In genomic region chr11:57301711-57302423, GRCh38 we compare ENCODE assay signal across 3 cellular contexts.
TF ChIP-seq lines count a peak whose summit lies in the region.

No MANE protein-coding gene starts in this region.

TF ChIP-seq in SK-N-SH, 30 proteins besides CTCF, POLR2A, EP300 and RAD21:
- no peak for TF ChIP-seq FOXJ3 (CRISPR knock-in tag; IDR thresholded peaks at IDR 0.05)
- no peak for TF ChIP-seq MEF2A (IDR thresholded peaks at IDR 0.05; ENCODE audit: borderline replicate concordance, low read depth)
- no peak for TF ChIP-seq MAX (IDR thresholded peaks at IDR 0.05; ENCODE audit: low read depth)
- TF ChIP-seq ELF1 (IDR thresholded peaks at IDR 0.05): no peak
- no peak for TF ChIP-seq GABPA (IDR thresholded peaks at IDR 0.05; ENCODE audit: low read depth)
- TF ChIP-seq USF2 (IDR thresholded peaks at IDR 0.05; ENCODE audit: borderline replicate concordance, low read depth, low read length): no peak
- no peak for TF ChIP-seq NRF1 (IDR thresholded peaks at IDR 0.05; ENCODE audit: low read depth, low read length)

TF ChIP-seq in SK-N-SH treated with all-trans-retinoic acid at 6 μM for 48 hours, 23 proteins besides CTCF, POLR2A, EP300 and RAD21:
- TF ChIP-seq SNAI2 (CRISPR knock-in tag; IDR thresholded peaks at IDR 0.05) (no peak), PATZ1 (CRISPR knock-in tag; IDR thresholded peaks at IDR 0.05; ENCODE audit: borderline replicate concordance) (no peak), ZNF8 (CRISPR knock-in tag; IDR thresholded peaks at IDR 0.05) (no peak), CREB5 (CRISPR knock-in tag; IDR thresholded peaks at IDR 0.05; ENCODE audit: low read depth) (no peak), TOX (CRISPR knock-in tag; IDR thresholded peaks at IDR 0.05; ENCODE audit: borderline replicate concordance) (no peak), ZFP30 (CRISPR knock-in tag; IDR thresholded peaks at IDR 0.05) (no peak), ZC3H10 (CRISPR knock-in tag; IDR thresholded peaks at IDR 0.05) (no peak), ARNTL (CRISPR knock-in tag; IDR thresholded peaks at IDR 0.05; ENCODE audit: borderline replicate concordance, low read depth) (no peak), RARB (CRISPR knock-in tag; IDR thresholded peaks at IDR 0.05) (no peak)
TF ChIP-seq in SK-N-SH treated with all-trans-retinoic acid at 6 μM for 48 hours: peak in this region for 0.

TF ChIP-seq in HepG2, 621 proteins besides CTCF, POLR2A, EP300 and RAD21:
- TF ChIP-seq ATF7 (IDR thresholded peaks at IDR 0.05) (no peak), ATF7 (CRISPR knock-in tag; IDR thresholded peaks at IDR 0.05) (no peak), TRIM22 (IDR thresholded peaks at IDR 0.05) (no peak), PLSCR1 (CRISPR knock-in tag; IDR thresholded peaks at IDR 0.05; ENCODE audit: borderline replicate concordance) (no peak), FOSL1 (CRISPR knock-in tag; IDR thresholded peaks at IDR 0.05; ENCODE audit: borderline replicate concordance) (no peak), ZNF160 (CRISPR knock-in tag; IDR thresholded peaks at IDR 0.05) (no peak), POLR2G (IDR thresholded peaks at IDR 0.05; ENCODE audit: low read depth, low read length) (no peak), MAF1 (CRISPR knock-in tag; IDR thresholded peaks at IDR 0.05; ENCODE audit: borderline replicate concordance) (no peak), TFDP2 (CRISPR knock-in tag; IDR thresholded peaks at IDR 0.05) (no peak), ZNF792 (CRISPR knock-in tag; IDR thresholded peaks at IDR 0.05) (no peak), THRA (CRISPR knock-in tag; IDR thresholded peaks at IDR 0.05; ENCODE audit: borderline replicate concordance) (no peak), ZMYM2 (CRISPR knock-in tag; IDR thresholded peaks at IDR 0.05) (no peak), ZNF225 (CRISPR knock-in tag; IDR thresholded peaks at IDR 0.05) (no peak)
